In the genomic region with DNA sequence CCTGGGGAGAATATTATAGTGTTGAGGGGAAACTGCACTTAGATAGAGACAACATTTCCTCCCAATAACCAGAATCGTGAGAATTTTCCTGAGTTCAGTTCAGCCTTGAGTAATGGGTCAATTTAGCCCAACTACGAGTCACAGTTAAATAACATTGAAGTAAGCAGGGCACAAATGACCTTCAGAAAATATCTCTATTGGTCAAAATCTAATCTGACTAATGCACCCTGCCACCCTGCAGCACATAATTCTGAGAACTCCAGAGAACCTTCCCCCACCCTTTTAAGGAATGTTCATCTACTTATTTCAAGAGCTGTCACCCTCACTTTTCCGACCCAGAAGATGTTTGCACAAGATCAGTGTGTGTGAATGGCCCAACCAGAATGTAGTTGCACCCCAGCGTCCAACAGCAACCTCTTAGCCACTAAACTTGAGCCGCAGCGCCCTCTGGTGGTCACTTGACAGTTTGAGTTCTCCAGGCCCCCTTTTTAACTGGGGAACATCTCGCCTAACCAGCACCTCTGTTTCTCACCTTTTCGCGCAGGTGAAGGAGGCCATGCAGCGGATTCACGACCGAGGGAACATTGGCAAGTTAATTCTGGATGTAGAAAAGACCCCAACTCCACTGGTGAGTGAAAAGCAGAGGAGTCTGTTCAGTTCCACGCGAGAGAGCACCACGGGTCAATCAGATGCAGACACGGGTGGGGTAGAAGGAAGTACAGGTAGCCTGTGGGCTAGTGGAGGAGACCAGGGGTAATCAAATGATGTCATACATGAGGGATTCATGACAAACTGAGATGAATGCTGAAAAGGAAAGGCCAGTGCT, we compare ENCODE assay signal across 8 cellular contexts. TPM values are rescaled to one million over a fixed set of nuclear protein-coding genes. Genes with fewer than 3 reads are reported as not detected.
DNase-seq lines count a peak whose midpoint lies in the region; ATAC-seq and TF ChIP-seq lines count a peak whose summit lies in the region.

No MANE protein-coding gene starts in this region.

- H3K27ac Mint-ChIP-seq in activated B cell treated with CpG ODN at 0.5 μM for 24 hours: no peak overlapping the region

- H3K4me3 Mint-ChIP-seq in activated B cell treated with CpG ODN at 0.5 μM for 24 hours: no peak overlapping the region

- peaks cover 4% of the 10 kb centered on the region for H3K27me3 Mint-ChIP-seq in activated B cell treated with CpG ODN at 0.5 μM for 24 hours

- intact Hi-C loops in activated B cell treated with CpG ODN at 0.5 μM for 24 hours (cut with micrococcal nuclease): loop anchor here (1.0 kb wide), 2 partner anchors 296 to 735 kb away; no protein-coding TSS in a partner anchor

- ATAC-seq in HG02610 (IDR thresholded peaks at IDR 0.05; ENCODE audit: unreplicated experiment) (peak; percentile 62), activated B cell treated with CpG ODN at 0.5 μM for 24 hours (ENCODE audit: low read depth) (no peak), HG03196 (IDR thresholded peaks at IDR 0.05; ENCODE audit: unreplicated experiment) (no peak)

- DNase-seq in GM10248 (ENCODE audit: extremely low spot score) (peak; percentile 62), NCI-H2029 (lab: John Stamatoyannopoulos, UW) (peak; percentile 17), activated B cell treated with CpG ODN at 0.5 μM for 24 hours (peak; percentile 52), kidney tubule cell (ENCODE audit: low spot score) (peak; percentile 61)
- peak; percentile 32 for DNase-seq in central memory CD4-positive, alpha-beta T cell
- DNase-seq in stimulated activated CD4-positive, alpha-beta T cell treated with anti-CD3 and anti-CD28 coated beads, Interleukin-2, amount 100 ng/mL, for 4 hours (ENCODE audit: low read depth): peak; percentile 49

- H3K9me3 Mint-ChIP-seq in activated B cell treated with CpG ODN at 0.5 μM for 24 hours: no peaks in the 10 kb centered on the region

- no peaks in the 10 kb centered on the region for H3K4me1 Mint-ChIP-seq in activated B cell treated with CpG ODN at 0.5 μM for 24 hours

- TF ChIP-seq CTCF in GM10248 (IDR thresholded peaks at IDR 0.05; ENCODE audit: control extremely low read depth, extremely low read depth, low read depth, missing control alignments) (peak; percentile 74), activated B cell treated with CpG ODN at 0.5 μM for 24 hours (IDR thresholded peaks at IDR 0.05) (no peak)

- no peaks in the 10 kb centered on the region for H3K36me3 Mint-ChIP-seq in activated B cell treated with CpG ODN at 0.5 μM for 24 hours (ENCODE audit: low read depth)

- CTCF ChIA-PET in GM10248 (lab: Yijun Ruan, JAX): interaction anchor here (0.7 to 5.7 kb wide), 13 partner anchors 10 to 303 kb away, joined by 3 to 42 read pairs (median 4); no protein-coding TSS in a partner anchor
- CTCF ChIA-PET in activated B cell treated with CpG ODN at 0.5 μM for 24 hours (lab: Charles Lee): interaction anchor here (0.7 to 3.6 kb wide), 5 partner anchors 285 to 300 kb away, joined by 3 to 21 read pairs (median 4); no protein-coding TSS in a partner anchor

- POLR2A ChIA-PET in GM10248 (lab: Yijun Ruan, JAX): no interaction called here
- POLR2A ChIA-PET in activated B cell treated with CpG ODN at 0.5 μM for 24 hours (lab: Charles Lee): no interaction called here

RNA-seq across cellular contexts. Expression of a gene that starts 50.8 kb away (rescaled TPM):
- total RNA-seq in activated B cell treated with CpG ODN at 0.5 μM for 24 hours: not detected in 2 replicates
